19 cellular contexts compared by ENCODE assay signal in the genomic region with DNA sequence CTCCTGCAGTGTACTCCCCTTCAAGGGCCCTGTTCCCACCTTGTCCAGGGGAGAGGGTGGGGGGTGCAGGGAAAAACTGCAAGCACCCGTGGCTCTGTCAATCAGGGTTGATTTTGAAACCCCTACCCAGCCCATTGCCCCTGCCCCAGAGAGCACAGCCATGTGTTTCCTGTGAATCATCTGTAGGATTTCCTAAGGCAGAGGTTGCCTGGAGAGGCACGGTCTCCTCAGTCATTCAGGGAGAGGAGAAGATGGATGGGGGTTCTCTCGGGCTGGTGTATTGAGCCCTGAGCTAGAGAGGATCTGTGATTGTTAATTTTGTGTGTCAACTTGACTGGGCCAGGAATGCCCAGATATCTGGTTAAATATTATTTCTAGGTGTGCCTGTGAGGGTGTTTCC.
DNase-seq lines count a peak whose midpoint lies in the region; ATAC-seq and TF ChIP-seq lines count a peak whose summit lies in the region.
"Had no signal": no experiment of that assay in that cellular context is flagged by ENCODE, and none has a peak within 500 bp of the region (broad histone marks: within the 10 kb centered on the region; RNA-seq: fewer than 3 reads in every experiment).

No MANE protein-coding gene starts in this region.

- DNase-seq in activated naive CD4-positive, alpha-beta T cell treated with anti-CD3 and anti-CD28 coated beads, Interleukin-2, amount 10 ng/mL, durations not matched to agents 7 days and 5 days: no peak
- DNase-seq in NOMO-1 treated with dmso at 0.1 percent for 144 hours (lab: John Stamatoyannopoulos, UW; ENCODE audit: unreplicated experiment) (peak; percentile 13), fibroblast of pulmonary artery (ENCODE audit: low read depth) (peak; percentile 36), ACHN (no peak), NCI-H2081 treated with DMSO at 0.1 percent for 48 hours (lab: John Stamatoyannopoulos, UW) (no peak)
- DNase-seq in stimulated activated naive B cell treated with anti-CD40 and anti-IgM and Interleukin-4, amounts not matched to agents 10 μg/mL and 1 μg/mL and 100 μg/mL, for 72 hours: no peak
- DNase-seq: activated CD4-positive, alpha-beta T cell treated with anti-CD3 and anti-CD28 coated beads, Interleukin-2, amount 50 U/mL, for 4 hours; activated T-cell treated with anti-CD3 and anti-CD28 coated beads for 4 hours; caudate nucleus; COR-L47; effector memory CD4-positive, alpha-beta T cell; hippocampal formation; kidney; NCI-H1694; nucleus accumbens; right cardiac atrium; SJCRH30 had no signal

- H3K27ac Mint-ChIP-seq in activated naive CD4-positive, alpha-beta T cell treated with anti-CD3 and anti-CD28 coated beads, Interleukin-2, amount 50 U/mL, for 24 hours: peak overlapping the region; percentile 35
- H3K27ac Mint-ChIP-seq in activated naive CD4-positive, alpha-beta T cell treated with anti-CD3 and anti-CD28 coated beads, Interleukin-2, amount 10 ng/mL, durations not matched to agents 7 days and 5 days: no peak overlapping the region
- peak overlapping the region; percentile 42 for H3K27ac Mint-ChIP-seq in stimulated activated naive B cell treated with anti-CD40 and anti-IgM and Interleukin-4, amounts not matched to agents 10 μg/mL and 1 μg/mL and 100 μg/mL, for 72 hours

- H3K4me1 Mint-ChIP-seq in activated naive CD4-positive, alpha-beta T cell treated with anti-CD3 and anti-CD28 coated beads, Interleukin-2, amount 50 U/mL, for 24 hours: peaks cover 23% of the 10 kb centered on the region
- peaks cover 30% of the 10 kb centered on the region for H3K4me1 Mint-ChIP-seq in activated naive CD4-positive, alpha-beta T cell treated with anti-CD3 and anti-CD28 coated beads, Interleukin-2, amount 10 ng/mL, durations not matched to agents 7 days and 5 days
- peaks cover 61 to 84% of the 10 kb centered on the region in 2 donors for H3K4me1 Mint-ChIP-seq in stimulated activated naive B cell treated with anti-CD40 and anti-IgM and Interleukin-4, amounts not matched to agents 10 μg/mL and 1 μg/mL and 100 μg/mL, for 72 hours

- TF ChIP-seq CTCF in fibroblast of pulmonary artery (IDR thresholded peaks at IDR 0.05; ENCODE audit: low read length, missing control alignments): no peak

- no peaks in the 10 kb centered on the region for H3K9me3 Mint-ChIP-seq in activated naive CD4-positive, alpha-beta T cell treated with anti-CD3 and anti-CD28 coated beads, Interleukin-2, amount 50 U/mL, for 24 hours
- H3K9me3 Mint-ChIP-seq in activated naive CD4-positive, alpha-beta T cell treated with anti-CD3 and anti-CD28 coated beads, Interleukin-2, amount 10 ng/mL, durations not matched to agents 7 days and 5 days: no peaks in the 10 kb centered on the region
- H3K9me3 Mint-ChIP-seq in stimulated activated naive B cell treated with anti-CD40 and anti-IgM and Interleukin-4, amounts not matched to agents 10 μg/mL and 1 μg/mL and 100 μg/mL, for 72 hours: peaks cover 0 to 2% of the 10 kb centered on the region in 2 donors

- CTCF ChIA-PET in activated naive CD4-positive, alpha-beta T cell treated with anti-CD3 and anti-CD28 coated beads, Interleukin-2, amount 10 ng/mL, durations not matched to agents 7 days and 5 days (lab: Charles Lee): interaction anchor here (11.8 kb wide), 1 partner anchor 28 kb away, joined by 167 read pairs; no protein-coding TSS in a partner anchor

- H3K36me3 Mint-ChIP-seq in activated naive CD4-positive, alpha-beta T cell treated with anti-CD3 and anti-CD28 coated beads, Interleukin-2, amount 50 U/mL, for 24 hours: no peaks in the 10 kb centered on the region
- H3K36me3 Mint-ChIP-seq in activated naive CD4-positive, alpha-beta T cell treated with anti-CD3 and anti-CD28 coated beads, Interleukin-2, amount 10 ng/mL, durations not matched to agents 7 days and 5 days: peaks cover 17% of the 10 kb centered on the region
- peaks cover 15 to 19% of the 10 kb centered on the region in 2 donors for H3K36me3 Mint-ChIP-seq in stimulated activated naive B cell treated with anti-CD40 and anti-IgM and Interleukin-4, amounts not matched to agents 10 μg/mL and 1 μg/mL and 100 μg/mL, for 72 hours

- in situ Hi-C loops in ACHN (cut with HindIII; ENCODE audit: low pct_ligation_motif_present, low pct_unique_long_range_greater_than_20kb, low sequenced_read_pairs): no loop called here

- H3K27me3 Mint-ChIP-seq in activated naive CD4-positive, alpha-beta T cell treated with anti-CD3 and anti-CD28 coated beads, Interleukin-2, amount 50 U/mL, for 24 hours: no peaks in the 10 kb centered on the region
- H3K27me3 Mint-ChIP-seq in activated naive CD4-positive, alpha-beta T cell treated with anti-CD3 and anti-CD28 coated beads, Interleukin-2, amount 10 ng/mL, durations not matched to agents 7 days and 5 days: no peaks in the 10 kb centered on the region
- no peaks in the 10 kb centered on the region for H3K27me3 Mint-ChIP-seq in stimulated activated naive B cell treated with anti-CD40 and anti-IgM and Interleukin-4, amounts not matched to agents 10 μg/mL and 1 μg/mL and 100 μg/mL, for 72 hours

- no peak for ATAC-seq in stimulated activated naive B cell treated with anti-CD40 and anti-IgM and Interleukin-4, amounts not matched to agents 10 μg/mL and 1 μg/mL and 100 μg/mL, for 72 hours (replicated peaks)
- ATAC-seq in HG02938 (IDR thresholded peaks at IDR 0.05; ENCODE audit: unreplicated experiment): no peak
- ATAC-seq: right cardiac atrium had no signal

- no peak overlapping the region for H3K4me3 ChIP-seq in fibroblast of pulmonary artery (replicated peaks; ENCODE audit: low read depth, low read length)
- H3K4me3 ChIP-seq: SJCRH30 had no signal

- no peak overlapping the region for H3K4me3 Mint-ChIP-seq in activated naive CD4-positive, alpha-beta T cell treated with anti-CD3 and anti-CD28 coated beads, Interleukin-2, amount 50 U/mL, for 24 hours
- H3K4me3 Mint-ChIP-seq in activated naive CD4-positive, alpha-beta T cell treated with anti-CD3 and anti-CD28 coated beads, Interleukin-2, amount 10 ng/mL, durations not matched to agents 7 days and 5 days: no peak overlapping the region
- H3K4me3 Mint-ChIP-seq in stimulated activated naive B cell treated with anti-CD40 and anti-IgM and Interleukin-4, amounts not matched to agents 10 μg/mL and 1 μg/mL and 100 μg/mL, for 72 hours: no peak overlapping the region

Comparison
In these comparisons a context has a peak if more than half of its experiments do, and no peak if none do; other contexts are left out.
1. DNase-seq: peak in NOMO-1 treated with dmso at 0.1 percent for 144 hours (single experiment) and fibroblast of pulmonary artery (single experiment); none in activated naive CD4-positive, alpha-beta T cell treated with anti-CD3 and anti-CD28 coated beads, Interleukin-2, amount 10 ng/mL, durations not matched to agents 7 days and 5 days (single experiment), stimulated activated naive B cell treated with anti-CD40 and anti-IgM and Interleukin-4, amounts not matched to agents 10 μg/mL and 1 μg/mL and 100 μg/mL, for 72 hours (single experiment), ACHN (single experiment) and NCI-H2081 treated with DMSO at 0.1 percent for 48 hours (single experiment).